ENCODE assay signal across 11 cellular contexts in the genomic region with DNA sequence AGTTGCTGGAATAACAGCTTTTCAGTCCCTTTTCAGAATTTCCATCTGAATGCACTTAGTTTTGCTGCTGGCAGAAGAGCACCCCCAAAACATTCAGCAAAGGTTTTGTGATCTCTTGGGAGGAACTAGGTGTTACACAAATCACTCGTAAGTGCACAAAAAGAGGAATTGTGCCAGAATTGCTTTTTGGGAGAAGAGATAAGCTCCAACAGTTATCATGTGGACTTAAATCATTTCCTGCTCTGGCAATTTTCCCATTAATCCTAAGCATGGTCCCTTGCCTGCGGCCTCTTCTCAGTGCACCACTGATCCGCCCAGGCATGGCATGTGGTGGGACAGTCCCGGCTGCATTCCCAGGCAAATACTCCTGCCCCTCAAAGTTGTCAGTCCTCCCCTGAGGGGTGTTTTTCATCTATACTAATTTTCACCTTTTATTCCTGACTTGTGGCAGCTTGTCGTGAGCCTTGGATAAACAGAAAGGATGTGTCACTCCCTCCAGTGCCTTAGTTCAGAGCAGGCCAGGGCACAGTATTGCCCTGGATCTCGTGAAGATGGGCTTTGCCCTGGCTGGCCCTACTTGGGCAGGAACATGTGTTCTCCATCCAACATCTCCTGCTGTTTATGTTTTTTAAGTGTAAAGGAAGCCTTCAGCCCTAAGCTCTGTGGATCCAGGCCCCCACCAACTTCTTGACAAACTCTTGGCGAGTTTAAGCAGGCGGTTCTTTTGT. TPM values are rescaled to one million over a fixed set of nuclear protein-coding genes. Genes with fewer than 3 reads are reported as not detected.
DNase-seq lines count a peak whose midpoint lies in the region; ATAC-seq and TF ChIP-seq lines count a peak whose summit lies in the region.
"Had no signal": no experiment of that assay in that cellular context is flagged by ENCODE, and none has a peak within 500 bp of the region (broad histone marks: within the 10 kb centered on the region; RNA-seq: fewer than 3 reads in every experiment).

No MANE protein-coding gene starts in this region.

- H3K27me3 ChIP-seq in mucosa of stomach (ENCODE audit: control insufficient read depth, insufficient read depth, low read length) = no peaks in the 10 kb centered on the region

- ATAC-seq in HG03045 (IDR thresholded peaks at IDR 0.05; ENCODE audit: unreplicated experiment) (no peak), GM19455 (IDR thresholded peaks at IDR 0.05; ENCODE audit: unreplicated experiment) (no peak)

- H3K9ac ChIP-seq in mucosa of stomach (ENCODE audit: low read length) = peak overlapping the region; percentile 4

- peak; percentile 83 for DNase-seq in A172 (ENCODE audit: low spot score)
- peak; percentile 93 for DNase-seq in NCI-H226
- peak; percentile 99 for DNase-seq in epithelial cell of esophagus (ENCODE audit: low read depth)
- no peak for DNase-seq in DMS53 treated with DMSO at 0.1 percent for 48 hours (lab: John Stamatoyannopoulos, UW; ENCODE audit: unreplicated experiment)
- DNase-seq in NCI-H1694 treated with DMSO at 0.1 percent for 48 hours (lab: John Stamatoyannopoulos, UW) = no peak
- DNase-seq: activated naive CD8-positive, alpha-beta T cell treated with anti-CD3 and anti-CD28 coated beads, Interleukin-2, amount 10 ng/mL, durations not matched to agents 7 days and 5 days; AML-193; NCI-H69 had no signal

- H3K4me3 ChIP-seq in epithelial cell of esophagus (ENCODE audit: low read length) = no peak overlapping the region
- H3K4me3 ChIP-seq in mucosa of stomach (ENCODE audit: low read length) = no peak overlapping the region

- no peaks in the 10 kb centered on the region for H3K36me3 ChIP-seq in mucosa of stomach (ENCODE audit: control insufficient read depth, insufficient read depth, low read length)

- H3K9me3 ChIP-seq in mucosa of stomach (ENCODE audit: control insufficient read depth, low read length) = no peaks in the 10 kb centered on the region

- TF ChIP-seq CTCF in epithelial cell of esophagus (IDR thresholded peaks at IDR 0.05; ENCODE audit: insufficient read depth, low read depth, low read length, missing control alignments) = no peak

- peaks cover 50% of the 10 kb centered on the region for H3K4me1 ChIP-seq in mucosa of stomach (ENCODE audit: control insufficient read depth, insufficient read depth, low read length)

RNA-seq across cellular contexts. Expression of a gene that starts 44.6 kb away (rescaled TPM):
- 0.07 and 1.7 TPM in 2 replicates for total RNA-seq in A172 (2014; rRNA removed; shearing (Covaris generic))

Comparison
In these comparisons a context has a peak if more than half of its experiments do, and no peak if none do; other contexts are left out.
1. DNase-seq: peak in A172 (single experiment), NCI-H226 (single experiment) and epithelial cell of esophagus (single experiment); none in DMS53 treated with DMSO at 0.1 percent for 48 hours (single experiment) and NCI-H1694 treated with DMSO at 0.1 percent for 48 hours (single experiment).